In the genomic region with DNA sequence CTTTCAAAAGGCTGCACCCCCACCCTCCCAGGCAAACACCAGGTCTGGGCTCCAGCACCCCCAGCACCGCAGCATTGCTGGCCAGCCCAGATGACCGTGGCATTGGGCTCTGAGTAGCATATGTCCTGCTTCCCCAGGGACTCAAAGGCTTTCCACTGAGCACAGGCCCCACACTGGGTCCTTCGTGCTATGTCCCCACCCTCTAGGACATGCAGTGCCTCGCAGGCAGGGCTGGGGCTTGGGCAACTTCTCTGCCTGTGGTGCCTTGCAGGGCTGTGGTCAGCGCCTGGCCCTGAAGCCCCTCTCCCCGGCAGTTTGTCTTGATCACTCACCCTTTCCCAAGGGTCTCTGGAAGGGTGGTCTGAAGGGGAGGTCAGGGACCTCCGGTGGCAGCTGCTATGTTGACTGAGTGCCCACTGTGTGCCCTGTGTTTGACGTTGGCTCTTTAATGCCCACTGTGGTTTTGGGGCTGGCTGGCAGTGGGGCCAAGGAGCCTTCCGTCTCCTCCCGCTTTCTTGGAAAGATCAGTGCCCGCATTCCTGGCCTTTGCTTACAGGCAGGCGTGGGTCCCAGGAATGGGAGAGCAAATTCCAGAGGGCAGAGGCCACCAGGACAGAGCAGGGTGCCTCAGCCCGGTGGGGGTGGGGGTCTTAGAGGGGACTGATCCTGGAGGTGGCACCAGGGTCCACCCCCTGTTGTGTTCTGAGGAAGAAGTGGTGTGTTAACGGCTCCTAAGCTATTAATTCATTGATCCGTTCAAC, we compare ENCODE assay signal across 2 cellular contexts.
TF ChIP-seq lines count a peak whose summit lies in the region.

No MANE protein-coding gene starts in this region.

TF ChIP-seq in SK-N-SH, 30 proteins besides CTCF, POLR2A, EP300 and RAD21:
- TF ChIP-seq ELF1 (IDR thresholded peaks at IDR 0.05) = no peak
- TF ChIP-seq, protein P1, sequence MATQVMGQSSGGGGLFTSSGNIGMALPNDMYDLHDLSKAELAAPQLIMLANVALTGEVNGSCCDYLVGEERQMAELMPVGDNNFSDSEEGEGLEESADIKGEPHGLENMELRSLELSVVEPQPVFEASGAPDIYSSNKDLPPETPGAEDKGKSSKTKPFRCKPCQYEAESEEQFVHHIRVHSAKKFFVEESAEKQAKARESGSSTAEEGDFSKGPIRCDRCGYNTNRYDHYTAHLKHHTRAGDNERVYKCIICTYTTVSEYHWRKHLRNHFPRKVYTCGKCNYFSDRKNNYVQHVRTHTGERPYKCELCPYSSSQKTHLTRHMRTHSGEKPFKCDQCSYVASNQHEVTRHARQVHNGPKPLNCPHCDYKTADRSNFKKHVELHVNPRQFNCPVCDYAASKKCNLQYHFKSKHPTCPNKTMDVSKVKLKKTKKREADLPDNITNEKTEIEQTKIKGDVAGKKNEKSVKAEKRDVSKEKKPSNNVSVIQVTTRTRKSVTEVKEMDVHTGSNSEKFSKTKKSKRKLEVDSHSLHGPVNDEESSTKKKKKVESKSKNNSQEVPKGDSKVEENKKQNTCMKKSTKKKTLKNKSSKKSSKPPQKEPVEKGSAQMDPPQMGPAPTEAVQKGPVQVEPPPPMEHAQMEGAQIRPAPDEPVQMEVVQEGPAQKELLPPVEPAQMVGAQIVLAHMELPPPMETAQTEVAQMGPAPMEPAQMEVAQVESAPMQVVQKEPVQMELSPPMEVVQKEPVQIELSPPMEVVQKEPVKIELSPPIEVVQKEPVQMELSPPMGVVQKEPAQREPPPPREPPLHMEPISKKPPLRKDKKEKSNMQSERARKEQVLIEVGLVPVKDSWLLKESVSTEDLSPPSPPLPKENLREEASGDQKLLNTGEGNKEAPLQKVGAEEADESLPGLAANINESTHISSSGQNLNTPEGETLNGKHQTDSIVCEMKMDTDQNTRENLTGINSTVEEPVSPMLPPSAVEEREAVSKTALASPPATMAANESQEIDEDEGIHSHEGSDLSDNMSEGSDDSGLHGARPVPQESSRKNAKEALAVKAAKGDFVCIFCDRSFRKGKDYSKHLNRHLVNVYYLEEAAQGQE (IDR thresholded peaks at IDR 0.05; ENCODE audit: low read depth, low read length) = no peak
- no peak for TF ChIP-seq POLR2AphosphoS5 (IDR thresholded peaks at IDR 0.05; ENCODE audit: low read depth, low read length)
- TF ChIP-seq, protein P2, sequence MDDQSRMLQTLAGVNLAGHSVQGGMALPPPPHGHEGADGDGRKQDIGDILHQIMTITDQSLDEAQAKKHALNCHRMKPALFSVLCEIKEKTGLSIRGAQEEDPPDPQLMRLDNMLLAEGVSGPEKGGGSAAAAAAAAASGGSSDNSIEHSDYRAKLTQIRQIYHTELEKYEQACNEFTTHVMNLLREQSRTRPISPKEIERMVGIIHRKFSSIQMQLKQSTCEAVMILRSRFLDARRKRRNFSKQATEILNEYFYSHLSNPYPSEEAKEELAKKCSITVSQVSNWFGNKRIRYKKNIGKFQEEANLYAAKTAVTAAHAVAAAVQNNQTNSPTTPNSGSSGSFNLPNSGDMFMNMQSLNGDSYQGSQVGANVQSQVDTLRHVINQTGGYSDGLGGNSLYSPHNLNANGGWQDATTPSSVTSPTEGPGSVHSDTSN (IDR thresholded peaks at IDR 0.05) = no peak
- TF ChIP-seq TCF12 (IDR thresholded peaks at IDR 0.05) = no peak
- TF ChIP-seq NRF1 (IDR thresholded peaks at IDR 0.05; ENCODE audit: low read depth, low read length) = no peak
- no peak for TF ChIP-seq YY1 (IDR thresholded peaks at IDR 0.05; ENCODE audit: low read depth)
- TF ChIP-seq SIN3A (IDR thresholded peaks at IDR 0.05; ENCODE audit: borderline replicate concordance, low read depth, low read length) = no peak
- TF ChIP-seq TEAD4 (IDR thresholded peaks at IDR 0.05; ENCODE audit: borderline replicate concordance, insufficient read depth) = no peak
- TF ChIP-seq CHD2 (IDR thresholded peaks at IDR 0.05; ENCODE audit: low read length, partially characterized antibody) = no peak
- TF ChIP-seq, protein P3, sequence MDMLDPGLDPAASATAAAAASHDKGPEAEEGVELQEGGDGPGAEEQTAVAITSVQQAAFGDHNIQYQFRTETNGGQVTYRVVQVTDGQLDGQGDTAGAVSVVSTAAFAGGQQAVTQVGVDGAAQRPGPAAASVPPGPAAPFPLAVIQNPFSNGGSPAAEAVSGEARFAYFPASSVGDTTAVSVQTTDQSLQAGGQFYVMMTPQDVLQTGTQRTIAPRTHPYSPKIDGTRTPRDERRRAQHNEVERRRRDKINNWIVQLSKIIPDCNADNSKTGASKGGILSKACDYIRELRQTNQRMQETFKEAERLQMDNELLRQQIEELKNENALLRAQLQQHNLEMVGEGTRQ (IDR thresholded peaks at IDR 0.05; ENCODE audit: borderline replicate concordance, low read depth, low read length) = no peak
- TF ChIP-seq GATA2 (CRISPR knock-in tag; IDR thresholded peaks at IDR 0.05) = no peak
- TF ChIP-seq NFIC (IDR thresholded peaks at IDR 0.05; ENCODE audit: borderline replicate concordance) = no peak
- TF ChIP-seq, protein P4, sequence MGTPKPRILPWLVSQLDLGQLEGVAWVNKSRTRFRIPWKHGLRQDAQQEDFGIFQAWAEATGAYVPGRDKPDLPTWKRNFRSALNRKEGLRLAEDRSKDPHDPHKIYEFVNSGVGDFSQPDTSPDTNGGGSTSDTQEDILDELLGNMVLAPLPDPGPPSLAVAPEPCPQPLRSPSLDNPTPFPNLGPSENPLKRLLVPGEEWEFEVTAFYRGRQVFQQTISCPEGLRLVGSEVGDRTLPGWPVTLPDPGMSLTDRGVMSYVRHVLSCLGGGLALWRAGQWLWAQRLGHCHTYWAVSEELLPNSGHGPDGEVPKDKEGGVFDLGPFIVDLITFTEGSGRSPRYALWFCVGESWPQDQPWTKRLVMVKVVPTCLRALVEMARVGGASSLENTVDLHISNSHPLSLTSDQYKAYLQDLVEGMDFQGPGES (IDR thresholded peaks at IDR 0.05; ENCODE audit: low read depth, low read length) = no peak
- TF ChIP-seq, protein P5, sequence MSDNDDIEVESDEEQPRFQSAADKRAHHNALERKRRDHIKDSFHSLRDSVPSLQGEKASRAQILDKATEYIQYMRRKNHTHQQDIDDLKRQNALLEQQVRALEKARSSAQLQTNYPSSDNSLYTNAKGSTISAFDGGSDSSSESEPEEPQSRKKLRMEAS (IDR thresholded peaks at IDR 0.05; ENCODE audit: low read depth) = no peak
- TF ChIP-seq TAF1 (IDR thresholded peaks at IDR 0.05; ENCODE audit: borderline replicate concordance, low read depth, low read length) = no peak
- no peak for TF ChIP-seq MEF2A (IDR thresholded peaks at IDR 0.05; ENCODE audit: borderline replicate concordance, low read depth)
- TF ChIP-seq RFX5 (IDR thresholded peaks at IDR 0.05; ENCODE audit: low read length) = no peak
- no peak for TF ChIP-seq MXI1 (IDR thresholded peaks at IDR 0.05; ENCODE audit: low read depth, low read length)
- no peak for TF ChIP-seq FOXM1 (IDR thresholded peaks at IDR 0.05; ENCODE audit: low read depth)

TF ChIP-seq in SK-N-SH treated with all-trans-retinoic acid at 6 μM for 48 hours, 23 proteins besides CTCF, POLR2A, EP300 and RAD21:
- TF ChIP-seq CSDC2 (CRISPR knock-in tag; IDR thresholded peaks at IDR 0.05) (no peak), SNAI2 (CRISPR knock-in tag; IDR thresholded peaks at IDR 0.05) (no peak)
- TF ChIP-seq, protein P6, sequence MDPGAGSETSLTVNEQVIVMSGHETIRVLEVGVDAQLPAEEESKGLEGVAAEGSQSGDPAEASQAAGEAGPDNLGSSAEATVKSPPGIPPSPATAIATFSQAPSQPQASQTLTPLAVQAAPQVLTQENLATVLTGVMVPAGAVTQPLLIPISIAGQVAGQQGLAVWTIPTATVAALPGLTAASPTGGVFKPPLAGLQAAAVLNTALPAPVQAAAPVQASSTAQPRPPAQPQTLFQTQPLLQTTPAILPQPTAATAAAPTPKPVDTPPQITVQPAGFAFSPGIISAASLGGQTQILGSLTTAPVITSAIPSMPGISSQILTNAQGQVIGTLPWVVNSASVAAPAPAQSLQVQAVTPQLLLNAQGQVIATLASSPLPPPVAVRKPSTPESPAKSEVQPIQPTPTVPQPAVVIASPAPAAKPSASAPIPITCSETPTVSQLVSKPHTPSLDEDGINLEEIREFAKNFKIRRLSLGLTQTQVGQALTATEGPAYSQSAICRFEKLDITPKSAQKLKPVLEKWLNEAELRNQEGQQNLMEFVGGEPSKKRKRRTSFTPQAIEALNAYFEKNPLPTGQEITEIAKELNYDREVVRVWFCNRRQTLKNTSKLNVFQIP (CRISPR knock-in tag; IDR thresholded peaks at IDR 0.05; ENCODE audit: borderline replicate concordance, low read depth) = no peak
TF ChIP-seq in SK-N-SH treated with all-trans-retinoic acid at 6 μM for 48 hours: peak in this region for 0.
